In the genomic region with DNA sequence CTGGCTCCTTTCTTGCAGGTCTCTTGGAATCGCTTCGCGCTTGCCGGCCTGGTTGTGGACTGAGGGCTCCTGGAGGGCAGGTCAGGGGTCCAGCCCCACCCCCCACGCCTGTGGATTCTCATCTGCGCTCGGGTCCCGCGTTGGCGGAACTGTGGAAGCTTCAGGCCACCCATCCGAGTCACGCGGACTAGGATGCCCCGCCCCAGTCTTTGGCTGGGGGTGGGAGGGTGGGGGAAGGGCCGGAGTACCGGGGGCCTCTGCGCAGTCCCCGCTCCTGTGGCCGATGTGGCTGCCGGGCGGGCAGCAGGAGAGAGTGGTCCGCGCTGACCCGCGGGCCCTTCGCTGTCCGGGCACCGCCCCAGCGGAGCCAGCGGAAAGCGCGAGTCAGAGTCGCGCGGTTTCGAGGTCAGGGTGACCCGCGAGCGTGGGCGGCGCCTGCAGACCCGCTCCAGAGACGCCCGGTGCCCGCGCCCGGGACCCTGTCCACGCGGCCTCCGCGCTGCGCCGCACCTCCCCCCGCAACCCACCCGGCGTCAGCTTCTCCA, we compare ENCODE assay signal across 8 cellular contexts.
DNase-seq lines count a peak whose midpoint lies in the region; ATAC-seq and TF ChIP-seq lines count a peak whose summit lies in the region.

No MANE protein-coding gene starts in this region.

- no CpG with 5 or more reads among the region's 56 CpGs for WGBS in iPS DF 6.9 (ENCODE audit: insufficient coverage, insufficient read length)
- WGBS in sigmoid colon, 2 donors, result 4% methylated on average over 56 of the region's 56 CpGs

- H4K20me1 ChIP-seq in PC-3 (ENCODE audit: low read length), result no peaks in the 10 kb centered on the region

- TF ChIP-seq POLR2A in sigmoid colon (IDR thresholded peaks at IDR 0.05), result no peak

- in situ Hi-C loops in astrocyte of the cerebellum (cut with HindIII; ENCODE audit: low sequenced_read_pairs), result no loop called here

- CTCF ChIA-PET in CD4-positive, alpha-beta memory T cell (lab: Charles Lee; ENCODE audit: partially characterized antibody), result interaction anchor here (1.1 to 11.9 kb wide), 10 partner anchors 8 to 241 kb away, joined by 3 to 174 read pairs (median 4); no protein-coding TSS in a partner anchor
- CTCF ChIA-PET in PC-3 (lab: Charles Lee), result interaction anchor here (1.0 kb wide), 1 partner anchor 48 kb away, joined by 5 read pairs; no protein-coding TSS in a partner anchor

- 0 out of 2 replicates have a peak, but pooled peaks have one; percentile 9 for ATAC-seq in PC-3

- H3K9ac ChIP-seq in PC-3 (ENCODE audit: low read length), result no peak overlapping the region

- peak overlapping the region; percentile 69 for H3K4me2 ChIP-seq in PC-3 (ENCODE audit: low read length)

- H3K4me1 Mint-ChIP-seq in CD4-positive, alpha-beta memory T cell, result peaks cover 39 to 72% (median 50%) of the 10 kb centered on the region in 4 donors

- no peaks in the 10 kb centered on the region for H3K9me3 Mint-ChIP-seq in CD4-positive, alpha-beta memory T cell

- peak overlapping the region; percentile 51 for H3K27ac ChIP-seq in CD4-positive, alpha-beta memory T cell (ENCODE audit: low read depth, low read length)
- H3K27ac ChIP-seq in PC-3 (ENCODE audit: low read length), result no peak overlapping the region
- H3K27ac ChIP-seq in iPS DF 6.9 (ENCODE audit: low read length), result no peak overlapping the region
- peak overlapping the region; percentile 67 to 78 (median 71) for H3K27ac ChIP-seq in sigmoid colon

- peak in 4 of 5 donors; percentile 22 to 43 (median 28) for DNase-seq in CD4-positive, alpha-beta memory T cell
- no peak for DNase-seq in PC-3
- no peak for DNase-seq in astrocyte of the cerebellum (ENCODE audit: low read depth)
- DNase-seq in iPS DF 6.9 (ENCODE audit: low read depth, low spot score), result no peak
- peak; percentile 82 for DNase-seq in sigmoid colon
- no peak for DNase-seq in NCI-H82 treated with DMSO at 0.1 percent for 48 hours (lab: John Stamatoyannopoulos, UW; ENCODE audit: unreplicated experiment)
- no peak for DNase-seq in AML-193 (lab: John Stamatoyannopoulos, UW)
- no peak for DNase-seq in NCI-H1048 (lab: John Stamatoyannopoulos, UW)

- H3K9me2 ChIP-seq in PC-3 (replicated peaks; ENCODE audit: low read length), result no peaks in the 10 kb centered on the region

- H3K4me3 ChIP-seq in CD4-positive, alpha-beta memory T cell (ENCODE audit: low read length in 2 of 2), result peak overlapping the region in 1 of 2 donors; percentile 45
- peak overlapping the region; percentile 47; the same call in 1 of the 2 replicates for H3K4me3 ChIP-seq in PC-3 (ENCODE audit: low read length)
- peak overlapping the region; percentile 46 for H3K4me3 ChIP-seq in astrocyte of the cerebellum (ENCODE audit: low read depth, low read length)
- peak overlapping the region; percentile 45; the same call in 1 of the 2 replicates for H3K4me3 ChIP-seq in iPS DF 6.9 (ENCODE audit: low read length)
- H3K4me3 ChIP-seq in sigmoid colon, result peak overlapping the region; percentile 47 to 72 (median 64)

- H3K9me3 ChIP-seq in CD4-positive, alpha-beta memory T cell (ENCODE audit: control insufficient read depth in 1 of 2, low read length in 2 of 2), result no peaks in the 10 kb centered on the region
- H3K9me3 ChIP-seq in PC-3 (ENCODE audit: low read length) (no peaks in the 10 kb centered on the region), iPS DF 6.9 (ENCODE audit: control insufficient read depth, insufficient read depth, low read length) (no peaks in the 10 kb centered on the region), sigmoid colon (no peaks in the 10 kb centered on the region)

- POLR2A ChIA-PET in CD4-positive, alpha-beta memory T cell (lab: Charles Lee; ENCODE audit: partially characterized antibody), result interaction anchor here (0.6 to 10.9 kb wide), 11 partner anchors 9 to 226 kb away, joined by 3 to 316 read pairs (median 8); a partner anchor contains a TSS
- POLR2A ChIA-PET in PC-3 (lab: Charles Lee; ENCODE audit: unreplicated experiment), result no interaction called here

- TF ChIP-seq CTCF in PC-3 (conservative IDR thresholded peaks at IDR 0.05; ENCODE audit: low read depth, low read length) (no peak), astrocyte of the cerebellum (IDR thresholded peaks at IDR 0.05; ENCODE audit: low read depth, low read length, missing control alignments) (no peak), sigmoid colon (IDR thresholded peaks at IDR 0.05) (no peak)

- H2AFZ ChIP-seq in PC-3 (ENCODE audit: low read length), result no peak overlapping the region

- no peaks in the 10 kb centered on the region for H3K36me3 ChIP-seq in CD4-positive, alpha-beta memory T cell (ENCODE audit: insufficient read depth, low read length)
- H3K36me3 ChIP-seq in PC-3 (ENCODE audit: low read depth, low read length) (no peaks in the 10 kb centered on the region), iPS DF 6.9 (ENCODE audit: control insufficient read depth, insufficient read depth, low read length) (no peaks in the 10 kb centered on the region), sigmoid colon (no peaks in the 10 kb centered on the region)

- BruUV-seq in PC-3 (replicated peaks; lab: Mats Ljungman, UMichigan), result no TSS peak

- intact Hi-C loops in CD4-positive, alpha-beta memory T cell (cut with micrococcal nuclease), result no loop called here
- intact Hi-C loops in PC-3 (cut with micrococcal nuclease) (no loop called here), sigmoid colon (cut with DNase I) (loop anchor here (2.0 kb wide), 1 partner anchor 226 kb away; no protein-coding TSS in a partner anchor)

- no peaks in the 10 kb centered on the region for H3F3A ChIP-seq in PC-3 (ENCODE audit: low read length, unreplicated experiment)

- TF ChIP-seq EP300 in sigmoid colon (IDR thresholded peaks at IDR 0.05), result no peak

- H3K27me3 ChIP-seq in CD4-positive, alpha-beta memory T cell (ENCODE audit: insufficient read depth, low read length), result no peaks in the 10 kb centered on the region
- no peaks in the 10 kb centered on the region for H3K27me3 ChIP-seq in PC-3 (ENCODE audit: low read length)
- no peaks in the 10 kb centered on the region for H3K27me3 ChIP-seq in iPS DF 6.9 (ENCODE audit: control insufficient read depth, insufficient read depth, low read length)
- H3K27me3 ChIP-seq in sigmoid colon, result no peaks in the 10 kb centered on the region

- peak overlapping the region; percentile 63 to 81 (median 74) for H3K4me3 Mint-ChIP-seq in CD4-positive, alpha-beta memory T cell

- H3K79me2 ChIP-seq in PC-3 (ENCODE audit: low read length), result no peaks in the 10 kb centered on the region

- no peaks in the 10 kb centered on the region for H3K27me3 Mint-ChIP-seq in CD4-positive, alpha-beta memory T cell

- peaks cover 57% of the 10 kb centered on the region for H3K4me1 ChIP-seq in CD4-positive, alpha-beta memory T cell (ENCODE audit: insufficient read depth, low read length)
- H3K4me1 ChIP-seq in PC-3 (ENCODE audit: insufficient read depth, low read length) (peaks cover 4% of the 10 kb centered on the region), iPS DF 6.9 (ENCODE audit: control insufficient read depth, insufficient read depth, low read length) (no peaks in the 10 kb centered on the region), sigmoid colon (peaks cover 0 to 22% (median 8%) of the 10 kb centered on the region in 4 donors)

- H3K27ac Mint-ChIP-seq in CD4-positive, alpha-beta memory T cell, result peak overlapping the region; percentile 64 to 98 (median 87)

- H3K36me3 Mint-ChIP-seq in CD4-positive, alpha-beta memory T cell, result no peaks in the 10 kb centered on the region

Comparison
In these comparisons a context has a peak if more than half of its experiments do, and no peak if none do; other contexts are left out.
1. DNase-seq: peak in CD4-positive, alpha-beta memory T cell (4 of 5) and sigmoid colon (single experiment); none in PC-3 (single experiment), astrocyte of the cerebellum (single experiment), iPS DF 6.9 (single experiment), NCI-H82 treated with DMSO at 0.1 percent for 48 hours (single experiment), AML-193 (0 of 2) and NCI-H1048 (single experiment).
2. H3K27ac ChIP-seq: peak in CD4-positive, alpha-beta memory T cell (single experiment) and sigmoid colon (4 of 4); none in PC-3 (single experiment) and iPS DF 6.9 (single experiment).